In the genomic region with DNA sequence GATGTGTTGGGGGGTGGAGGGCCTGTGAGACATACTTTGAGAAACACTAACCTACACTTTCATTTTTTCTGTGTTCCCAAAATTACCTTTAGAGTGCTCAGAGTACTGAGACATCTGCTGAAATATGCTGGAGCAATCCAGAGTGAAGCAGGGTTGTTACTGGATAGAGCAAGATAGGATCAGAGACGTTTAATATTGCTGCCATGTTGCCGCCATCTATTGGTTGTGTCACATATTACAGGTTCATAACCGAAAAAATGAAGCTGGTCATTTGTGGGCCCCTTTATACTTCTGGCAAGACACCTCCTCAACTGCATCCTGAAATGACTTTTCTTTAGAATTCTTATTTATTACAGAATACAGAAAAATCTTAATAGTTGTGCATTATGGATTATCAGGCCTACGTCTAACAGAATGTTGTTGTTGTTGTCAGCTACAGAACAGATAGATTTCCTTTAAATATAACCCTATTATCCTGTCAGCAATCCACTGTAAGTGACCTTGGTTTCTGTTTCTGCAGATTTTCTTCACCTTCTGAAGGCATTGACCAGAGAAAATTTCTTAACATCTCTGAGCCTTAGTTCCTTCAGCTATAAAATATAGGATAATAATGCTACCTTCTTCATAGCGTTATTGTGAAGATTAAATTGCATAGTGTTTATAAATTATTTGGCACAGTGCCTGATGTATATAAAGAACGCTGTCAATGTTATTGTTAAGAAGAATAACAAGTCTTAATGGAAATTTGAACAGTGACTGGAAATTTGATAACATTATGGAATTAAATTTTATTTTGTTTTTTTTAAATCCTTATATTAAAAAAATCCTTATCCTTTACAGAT, we compare ENCODE assay signal across 8 cellular contexts. TPM values are rescaled to one million over a fixed set of nuclear protein-coding genes. Genes with fewer than 3 reads are reported as not detected.
A peak's percentile ranks its signal among the peaks of the same experiment; 100 is the strongest.
DNase-seq lines count a peak whose midpoint lies in the region; TF ChIP-seq lines count a peak whose summit lies in the region.

No MANE protein-coding gene starts in this region.

- 0 out of 4 replicates have a peak, but pooled peaks of 1 of the 2 experiments have one; percentile 29 for TF ChIP-seq EP300 in SK-N-SH (IDR thresholded peaks at IDR 0.05; ENCODE audit: borderline replicate concordance in 1 of 2, low read depth in 1 of 2, low read length in 1 of 2)
- TF ChIP-seq EP300 in tibial nerve (IDR thresholded peaks at IDR 0.05), result peak in 1 of 2 donors; percentile 28

- TF ChIP-seq CTCF in NB4 (IDR thresholded peaks at IDR 0.05; ENCODE audit: low read depth, low read length) (peak; percentile 67), SK-N-SH (IDR thresholded peaks at IDR 0.05) (peak; percentile 97), choroid plexus epithelial cell (conservative IDR thresholded peaks at IDR 0.05; ENCODE audit: low read depth, low read length) (peak; percentile 73), liver (IDR thresholded peaks at IDR 0.05; ENCODE audit: low read depth, low read length, missing input control) (peak; percentile 78), tibial nerve (IDR thresholded peaks at IDR 0.05) (peak; percentile 63 to 79 (median 70))

- DNase-seq in NCI-H510A treated with DMSO at 0.1 percent for 48 hours (lab: John Stamatoyannopoulos, UW) (peak; percentile 28), NCI-H510A (lab: John Stamatoyannopoulos, UW) (no peak), GM23248 (peak; percentile 81), NB4 (ENCODE audit: low read depth) (peak; percentile 84), SK-N-SH (peak; percentile 82), choroid plexus epithelial cell (ENCODE audit: low read depth) (peak; percentile 87), tibial nerve (ENCODE audit: low spot score in 2 of 2) (peak in 1 of 2 donors; percentile 73)

- CTCF ChIA-PET in SK-N-SH (lab: Yijun Ruan, JAX), result interaction anchor here (0.5 to 11.3 kb wide), 82 partner anchors 10 to 1087 kb away, joined by 3 to 284 read pairs (median 3); a partner anchor contains a TSS

- in situ Hi-C loops in GM23248 (cut with MboI), result loop anchor here (25.0 kb wide), 1 partner anchor 413 kb away; a partner anchor contains a TSS

- H3K9ac ChIP-seq in GM23248, result no peak overlapping the region
- H3K9ac ChIP-seq in SK-N-SH, result no peak overlapping the region
- H3K9ac ChIP-seq in liver (ENCODE audit: low read depth in 1 of 2, low read length in 2 of 2), result no peak overlapping the region

- H3K27ac ChIP-seq in GM23248 (no peak overlapping the region), SK-N-SH (ENCODE audit: low read depth in 2 of 2, low read length in 1 of 2) (no peak overlapping the region), liver (ENCODE audit: low read depth in 1 of 2, low read length in 2 of 2) (no peak overlapping the region), tibial nerve (peak overlapping the region in 2 of 4 donors; percentile 19 to 34)

- no peak overlapping the region for H3K4me2 ChIP-seq in GM23248 (ENCODE audit: unreplicated experiment)
- no peak overlapping the region for H3K4me2 ChIP-seq in SK-N-SH

- 24% methylated on average over 6 of the region's 6 CpGs for WGBS in GM23248 (ENCODE audit: low coverage in 1 of 2, low lambda C conversion rate in 2 of 2, missing lambda C conversion rate in 2 of 2), 2 experiments
- 21% methylated on average over 6 of the region's 6 CpGs for WGBS in SK-N-SH (ENCODE audit: low lambda C conversion rate)
- 22% methylated on average over 6 of the region's 6 CpGs for WGBS in liver
- WGBS in tibial nerve, 2 donors, result 27 to 28% methylated on average over 6 of the region's 6 CpGs

- H3K79me2 ChIP-seq in GM23248 (ENCODE audit: insufficient read depth) (no peaks in the 10 kb centered on the region), SK-N-SH (ENCODE audit: insufficient read depth) (no peaks in the 10 kb centered on the region)

- no peaks in the 10 kb centered on the region for H3K9me3 ChIP-seq in GM23248 (ENCODE audit: low read depth)
- H3K9me3 ChIP-seq in SK-N-SH, result no peaks in the 10 kb centered on the region; the same call in 1 of the 2 replicates
- no peaks in the 10 kb centered on the region for H3K9me3 ChIP-seq in liver (ENCODE audit: control insufficient read depth in 4 of 4, low read length in 3 of 4)
- H3K9me3 ChIP-seq in tibial nerve, result no peaks in the 10 kb centered on the region

- H3K9me2 ChIP-seq in GM23248 (ENCODE audit: insufficient read depth) (no peaks in the 10 kb centered on the region), SK-N-SH (no peaks in the 10 kb centered on the region)

- H3K36me3 ChIP-seq in GM23248 (ENCODE audit: low read depth) (no peaks in the 10 kb centered on the region), SK-N-SH (replicated peaks in 1 of 2; ENCODE audit: control insufficient read depth in 1 of 2, insufficient read depth in 2 of 2, low read length in 1 of 2) (no peaks in the 10 kb centered on the region), liver (ENCODE audit: control insufficient read depth in 4 of 4, insufficient read depth in 3 of 4, low read depth in 1 of 4, low read length in 3 of 4) (no peaks in the 10 kb centered on the region), tibial nerve (no peaks in the 10 kb centered on the region)

- POLR2A ChIA-PET in SK-N-SH (lab: Yijun Ruan, JAX), result interaction anchor here (0.6 to 1.7 kb wide), 2 partner anchors 131 to 591 kb away, joined by 3 to 15 read pairs; a partner anchor contains a TSS

- TF ChIP-seq POLR2A in NB4 (IDR thresholded peaks at IDR 0.05; ENCODE audit: extremely low read depth, insufficient read length) (no peak), tibial nerve (IDR thresholded peaks at IDR 0.05) (no peak)

- H3K27me3 ChIP-seq in GM23248 (replicated peaks; ENCODE audit: insufficient read depth) (peaks cover 5% of the 10 kb centered on the region; the same call in 1 of the 2 replicates), SK-N-SH (ENCODE audit: insufficient read depth) (no peaks in the 10 kb centered on the region; the same call in 1 of the 2 replicates), liver (ENCODE audit: control insufficient read depth in 4 of 4, insufficient read depth in 4 of 4, low read length in 3 of 4) (no peaks in the 10 kb centered on the region), tibial nerve (no peaks in the 10 kb centered on the region)

- H3K4me1 ChIP-seq in GM23248 (ENCODE audit: insufficient read depth), result no peaks in the 10 kb centered on the region
- peaks cover 0 to 2% of the 10 kb centered on the region in 2 experiments; a peak in 1 of 4 replicates for H3K4me1 ChIP-seq in SK-N-SH (ENCODE audit: control insufficient read depth in 1 of 2, insufficient read depth in 2 of 2, low read depth in 1 of 2, low read length in 1 of 2)
- H3K4me1 ChIP-seq in liver (ENCODE audit: control insufficient read depth in 4 of 4, insufficient read depth in 4 of 4, low read length in 3 of 4), result peaks cover 0 to 3% (median 0%) of the 10 kb centered on the region in 4 donors
- H3K4me1 ChIP-seq in tibial nerve, result peaks cover 0 to 9% (median 0%) of the 10 kb centered on the region in 4 donors

- H3K4me3 ChIP-seq in GM23248 (no peak overlapping the region), NB4 (ENCODE audit: low read depth, low read length) (no peak overlapping the region), SK-N-SH (ENCODE audit: low read depth in 2 of 2, low read length in 1 of 2) (no peak overlapping the region; a peak in 1 of 4 replicates), choroid plexus epithelial cell (ENCODE audit: low read depth, low read length) (no peak overlapping the region), liver (ENCODE audit: low read depth in 1 of 3, low read length in 3 of 3) (no peak overlapping the region), tibial nerve (no peak overlapping the region)

- TF ChIP-seq RAD21 in SK-N-SH (IDR thresholded peaks at IDR 0.05; ENCODE audit: low read length), result peak; percentile 98
- peak; percentile 93 to 95 for TF ChIP-seq RAD21 in liver (IDR thresholded peaks at IDR 0.05)

- H4K20me1 ChIP-seq in GM23248 (ENCODE audit: insufficient read depth) (no peaks in the 10 kb centered on the region), SK-N-SH (ENCODE audit: insufficient read depth) (no peaks in the 10 kb centered on the region)

- H3F3A ChIP-seq in GM23248 (ENCODE audit: insufficient read depth) (no peaks in the 10 kb centered on the region), SK-N-SH (replicated peaks; ENCODE audit: insufficient read depth) (peaks cover 8% of the 10 kb centered on the region)

- no peak overlapping the region; the same call in 1 of the 2 replicates for H2AFZ ChIP-seq in GM23248
- H2AFZ ChIP-seq in SK-N-SH (ENCODE audit: low read depth), result peak overlapping the region; percentile 33; the same call in 1 of the 2 replicates

TF ChIP-seq in SK-N-SH, 30 proteins besides CTCF, POLR2A, EP300 and RAD21:
- TF ChIP-seq CHD2 (IDR thresholded peaks at IDR 0.05; ENCODE audit: low read length, partially characterized antibody) (peak; percentile 44), GATA2 (CRISPR knock-in tag; IDR thresholded peaks at IDR 0.05) (peak; percentile 93), SMC3 (IDR thresholded peaks at IDR 0.05; ENCODE audit: low read depth, low read length) (peak; percentile 86), JUND (IDR thresholded peaks at IDR 0.05) (no peak), RFX5 (IDR thresholded peaks at IDR 0.05; ENCODE audit: low read length) (peak; percentile 73; the same call in 1 of the 2 replicates)
TF ChIP-seq in SK-N-SH: peak in this region for 4.

TF ChIP-seq in liver, 16 proteins besides CTCF, POLR2A, EP300 and RAD21:
- TF ChIP-seq HNF4A (conservative IDR thresholded peaks at IDR 0.05), result peak in 1 of 2 donors; percentile 7
- no peak for TF ChIP-seq GABPA (IDR thresholded peaks at IDR 0.05 in 1 of 2, conservative IDR thresholded peaks at IDR 0.05 in 1 of 2)

RNA-seq across cellular contexts. Expression of a gene that starts 16.2 kb away (rescaled TPM):
- 80.1 and 84.5 TPM in 2 replicates for total RNA-seq in GM23248 (2014; rRNA removed; shearing (Covaris generic))
- 97.1 and 99.4 TPM in 2 replicates for polyA plus RNA-seq in GM23248 (2016; fragmentation: Nextera tagmentation; extraction: Ambion mirVana)
- 140 and 197 TPM in 2 replicates for polyA plus RNA-seq in SK-N-SH (2012; rRNA removed)
- polyA plus RNA-seq in SK-N-SH (2012; cell fraction: cytosol; rRNA removed), result 221 and 225 TPM in 2 replicates
- polyA plus RNA-seq in SK-N-SH (2012; cell fraction: nucleus; rRNA removed), result 81.0 and 164 TPM in 2 replicates
- total RNA-seq in liver, result 10 to 100 TPM; 49.4 to 78.1 TPM
- polyA plus RNA-seq in liver, result 100 to 1,000 TPM in 1 of 2 donors, 10 to 100 TPM in 1; 56.1 to 121 TPM
- total RNA-seq in tibial nerve, result 10 to 100 TPM; 43.5 to 67.3 (median 59.9) TPM
